ENCODE assay signal across 8 cellular contexts in genomic region chr11:36149538-36150242, GRCh38.
DNase-seq lines count a peak whose midpoint lies in the region; ATAC-seq and TF ChIP-seq lines count a peak whose summit lies in the region.

No MANE protein-coding gene starts in this region.

- BruUV-seq in PC-9 (replicated peaks; lab: Mats Ljungman, UMichigan) = TSS peak; percentile 72

- H3K9me2 ChIP-seq in PC-9 (ENCODE audit: insufficient read depth) = no peaks in the 10 kb centered on the region

- H3K27me3 ChIP-seq in PC-9 (ENCODE audit: insufficient read depth, low read depth) = no peaks in the 10 kb centered on the region

- intact Hi-C loops in PC-9 (cut with micrococcal nuclease; ENCODE audit: unreplicated experiment) = loop anchor here (1.0 to 10.0 kb wide), 13 partner anchors 115 to 1223 kb away; partner anchors contain the start of gene TRIM44

- H4K20me1 ChIP-seq in PC-9 (ENCODE audit: insufficient read depth) = no peaks in the 10 kb centered on the region

- H3K27ac ChIP-seq in PC-9 = peak overlapping the region; percentile 89

- peak; percentile 91 for ATAC-seq in GM19395 (IDR thresholded peaks at IDR 0.05; ENCODE audit: unreplicated experiment)
- peak; percentile 74 for ATAC-seq in HG03439 (IDR thresholded peaks at IDR 0.05; ENCODE audit: unreplicated experiment)

- POLR2A ChIA-PET in PC-9 (lab: Charles Lee; ENCODE audit: unreplicated experiment) = no interaction called here

- H3K9me3 ChIP-seq in PC-9 (ENCODE audit: insufficient read depth, low read depth) = no peaks in the 10 kb centered on the region

- CTCF ChIA-PET in PC-9 (lab: Charles Lee) = interaction anchor here (0.6 to 2.1 kb wide), 2 partner anchors 327 to 730 kb away, joined by 11 to 16 read pairs; no protein-coding TSS in a partner anchor

- H2AFZ ChIP-seq in PC-9 = no peak overlapping the region

- peaks cover 30% of the 10 kb centered on the region for H3K4me1 ChIP-seq in PC-9 (replicated peaks; ENCODE audit: insufficient read depth)

- no peak overlapping the region; the same call in 1 of the 2 replicates for H3K4me3 ChIP-seq in PC-9

- H3K36me3 ChIP-seq in PC-9 (ENCODE audit: low read depth) = no peaks in the 10 kb centered on the region

- peaks cover 26% of the 10 kb centered on the region for H3F3A ChIP-seq in PC-9 (ENCODE audit: insufficient read depth, low read depth)

- peak overlapping the region; percentile 66 for H3K4me2 ChIP-seq in PC-9

- H3K79me2 ChIP-seq in PC-9 (ENCODE audit: low read depth) = no peaks in the 10 kb centered on the region

- DNase-seq in ELR (ENCODE audit: low read depth) (peak; percentile 99), PC-9 (peak; percentile 94 to 100), astrocyte of the hippocampus (ENCODE audit: low read depth, low spot score) (peak; percentile 98), inferior parietal cortex (ENCODE audit: extremely low spot score) (peak; percentile 80), putamen (ENCODE audit: low spot score) (no peak)
- DNase-seq in stimulated activated CD4-positive, alpha-beta T cell treated with anti-CD3 and anti-CD28 coated beads, TNF-alpha, amount 100 ng/mL, for 48 hours (ENCODE audit: low read depth in 3 of 3) = peak; percentile 9 to 36 (median 31)

- TF ChIP-seq CTCF in PC-9 (conservative IDR thresholded peaks at IDR 0.05) = peak; percentile 88
